ENCODE assay signal across 9 cellular contexts in genomic region chr11:82733444-82734119, GRCh38. TPM values are rescaled to one million over a fixed set of nuclear protein-coding genes. Genes with fewer than 3 reads are reported as not detected.
A peak's percentile ranks its signal among the peaks of the same experiment; 100 is the strongest.
DNase-seq lines count a peak whose midpoint lies in the region; ATAC-seq and TF ChIP-seq lines count a peak whose summit lies in the region.
"Had no signal": no experiment of that assay in that cellular context is flagged by ENCODE, and none has a peak within 500 bp of the region (broad histone marks: within the 10 kb centered on the region; RNA-seq: fewer than 3 reads in every experiment).

FAM181B (minus strand) TSS chr11:82733864; CDS start chr11:82733729, 135 bp downstream.

- H3K36me3 ChIP-seq in esophagus (ENCODE audit: control insufficient read depth in 2 of 2, insufficient read depth in 2 of 2, low read length in 1 of 2) (no peaks in the 10 kb centered on the region), thoracic aorta (no peaks in the 10 kb centered on the region)

- H3K9me3 Mint-ChIP-seq in activated CD4-positive, alpha-beta memory T cell treated with anti-CD3 and anti-CD28 coated beads for 36 hours: no peaks in the 10 kb centered on the region

- H3K4me3 Mint-ChIP-seq in activated CD4-positive, alpha-beta memory T cell treated with anti-CD3 and anti-CD28 coated beads for 36 hours: peak within 1 kb of the TSS; percentile 61

- peaks cover 2% of the 10 kb centered on the region for H3K4me1 Mint-ChIP-seq in activated CD4-positive, alpha-beta memory T cell treated with anti-CD3 and anti-CD28 coated beads for 36 hours (ENCODE audit: low read depth)

- WGBS in esophagus, 2 donors: 2 to 3% methylated on average over 67 of the region's 67 CpGs

- CTCF ChIA-PET in activated CD4-positive, alpha-beta memory T cell treated with anti-CD3 and anti-CD28 coated beads for 36 hours (lab: Charles Lee): interaction anchor here (0.6 to 1.4 kb wide), 2 partner anchors 16 to 22 kb away, joined by 3 to 6 read pairs; no protein-coding TSS in a partner anchor

- H3K9me3 ChIP-seq in esophagus (ENCODE audit: control insufficient read depth in 2 of 2, insufficient read depth in 1 of 2, low read depth in 1 of 2, low read length in 1 of 2) (no peaks in the 10 kb centered on the region), thoracic aorta (no peaks in the 10 kb centered on the region)

- H3K27me3 ChIP-seq in esophagus (ENCODE audit: control insufficient read depth in 1 of 2, insufficient read depth in 2 of 2, low read length in 2 of 2) (peaks cover 0 to 2% of the 10 kb centered on the region in 2 donors), thoracic aorta (replicated peaks; ENCODE audit: insufficient read depth) (no peaks in the 10 kb centered on the region)

- intact Hi-C loops in activated CD4-positive, alpha-beta memory T cell treated with anti-CD3 and anti-CD28 coated beads for 36 hours (cut with micrococcal nuclease): no loop called here

- DNase-seq in ELF-1 (ENCODE audit: low read depth, low spot score) (peak; percentile 82), LNCaP clone FGC (ENCODE audit: low read depth) (no peak), middle frontal gyrus (ENCODE audit: extremely low spot score, low spot score) (peak; percentile 66), thoracic aorta (ENCODE audit: low spot score) (peak; percentile 25), HT-29 (ENCODE audit: low spot score) (no peak), SHP77 treated with DMSO at 0.1 percent for 48 hours (lab: John Stamatoyannopoulos, UW) (no peak)
- peak; percentile 46 for DNase-seq in activated CD4-positive, alpha-beta memory T cell treated with anti-CD3 and anti-CD28 coated beads for 36 hours

- no peak within 1 kb of the TSS for H3K27ac Mint-ChIP-seq in activated CD4-positive, alpha-beta memory T cell treated with anti-CD3 and anti-CD28 coated beads for 36 hours

- POLR2A ChIA-PET in activated CD4-positive, alpha-beta memory T cell treated with anti-CD3 and anti-CD28 coated beads for 36 hours (lab: Charles Lee): no interaction called here

- H3K27me3 Mint-ChIP-seq in activated CD4-positive, alpha-beta memory T cell treated with anti-CD3 and anti-CD28 coated beads for 36 hours: peaks cover 39% of the 10 kb centered on the region

- peak within 1 kb of the TSS; percentile 11; the same call in 1 of the 2 replicates for H3K4me3 ChIP-seq in LNCaP clone FGC (ENCODE audit: low read depth, low read length)
- peak within 1 kb of the TSS; percentile 59 to 64 for H3K4me3 ChIP-seq in esophagus (ENCODE audit: low read depth in 1 of 2, low read length in 2 of 2)
- peak within 1 kb of the TSS; percentile 80 for H3K4me3 ChIP-seq in thoracic aorta

- TF ChIP-seq CTCF in LNCaP clone FGC (IDR thresholded peaks at IDR 0.05; ENCODE audit: control insufficient read depth, extremely low read depth, insufficient read depth): no peak
- TF ChIP-seq CTCF in thoracic aorta (IDR thresholded peaks at IDR 0.05): no peak

- peaks cover 0 to 7% of the 10 kb centered on the region in 2 donors for H3K4me1 ChIP-seq in esophagus (ENCODE audit: control insufficient read depth in 2 of 2, insufficient read depth in 2 of 2, low read length in 1 of 2)
- H3K4me1 ChIP-seq in thoracic aorta (ENCODE audit: control insufficient read depth in 1 of 2, low read depth in 2 of 2): peaks cover 0 to 13% of the 10 kb centered on the region in 2 donors

- no peaks in the 10 kb centered on the region for H3K36me3 Mint-ChIP-seq in activated CD4-positive, alpha-beta memory T cell treated with anti-CD3 and anti-CD28 coated beads for 36 hours

- H3K27ac ChIP-seq in esophagus (ENCODE audit: low read depth in 2 of 2, low read length in 1 of 2) (peak within 1 kb of the TSS; percentile 28 to 45), thoracic aorta (peak within 1 kb of the TSS in 1 of 2 donors; percentile 49)

- no peak for ATAC-seq in thoracic aorta (ENCODE audit: insufficient number of reproducible peaks, low FRiP score, low read depth)

RNA-seq across cellular contexts. Expression of gene FAM181B, which starts in this region (rescaled TPM):
- total RNA-seq in activated CD4-positive, alpha-beta memory T cell treated with anti-CD3 and anti-CD28 coated beads for 36 hours: under 1 TPM in 1 of 2 experiments, not detected in 1; 0.05 TPM
- polyA plus RNA-seq in esophagus: under 1 TPM; 0.29 to 0.51 TPM
- total RNA-seq in thoracic aorta: 1 to 10 TPM in 1 of 2 donors, under 1 TPM in 1; 0.27 to 2.2 TPM
- not detected in 2 replicates for total RNA-seq in HT-29 (2014; rRNA removed; shearing (Covaris generic))
- total RNA-seq: NCI-H460 had no signal

Comparison
In these comparisons a context has a peak if more than half of its experiments do, and no peak if none do; other contexts are left out.
1. Peak in DNase-seq in activated CD4-positive, alpha-beta memory T cell treated with anti-CD3 and anti-CD28 coated beads for 36 hours; RNA of the gene not detected or under 1 TPM.
2. DNase-seq: peak in ELF-1 (single experiment), middle frontal gyrus (single experiment) and thoracic aorta (single experiment); none in LNCaP clone FGC (single experiment), HT-29 (single experiment) and SHP77 treated with DMSO at 0.1 percent for 48 hours (single experiment).
3. H3K4me3 ChIP-seq: peak in every context shown above with its lines; median percentile 80 in thoracic aorta; 62 in esophagus; 11 in LNCaP clone FGC.